Comparison of ENCODE assay signal across 21 cellular contexts in genomic region chrX:143781103-143781502, GRCh38.
DNase-seq lines count a peak whose midpoint lies in the region; ATAC-seq and TF ChIP-seq lines count a peak whose summit lies in the region.
"Had no signal": no experiment of that assay in that cellular context is flagged by ENCODE, and none has a peak within 500 bp of the region (broad histone marks: within the 10 kb centered on the region; RNA-seq: fewer than 3 reads in every experiment).

No MANE protein-coding gene starts in this region.

- H3K4me1 ChIP-seq in H9 (ENCODE audit: insufficient read depth, low read length) (no peaks in the 10 kb centered on the region), SJCRH30 (peaks cover 4% of the 10 kb centered on the region; the same call in 1 of the 2 replicates), upper lobe of right lung (no peaks in the 10 kb centered on the region)
- H3K4me1 ChIP-seq: BLaER1, gastrocnemius medialis, HAP-1 had no signal

- no peak overlapping the region for H3K27ac Mint-ChIP-seq in H9
- H3K27ac Mint-ChIP-seq: nephron; T-helper 2 cell treated with Interferon-gamma antibody and Interleukin-4, amounts not matched to agents 5 μg/mL and 100 μg/mL, for 36 hours had no signal

- H3K36me3 ChIP-seq in SJCRH30 (no peaks in the 10 kb centered on the region), upper lobe of right lung (no peaks in the 10 kb centered on the region)
- H3K36me3 ChIP-seq: BLaER1, gastrocnemius medialis, HAP-1 had no signal

- no peak overlapping the region for H2BK20ac ChIP-seq in H9 (ENCODE audit: low read depth, low read length, poor library complexity, severe bottlenecking)

- no peak overlapping the region for H3K23ac ChIP-seq in H9 (ENCODE audit: insufficient read length, low read depth, low read length)

- no peaks in the 10 kb centered on the region for H3K23me2 ChIP-seq in H9 (ENCODE audit: insufficient read length, low read depth, low read length, poor library complexity, severe bottlenecking)

- DNase-seq in H9 (peak; percentile 54), SJCRH30 (peak; percentile 36 to 53), fibroblast of villous mesenchyme (ENCODE audit: low read depth) (peak; percentile 34), upper lobe of right lung (no peak), inferior parietal cortex (ENCODE audit: extremely low spot score) (no peak), superior temporal gyrus (ENCODE audit: extremely low spot score) (no peak)
- DNase-seq: activated CD4-positive, CD25-positive, alpha-beta regulatory T cell treated with anti-CD3 and anti-CD28 coated beads, Interleukin-2, amount 50 U/mL, for 72 hours; activated effector memory CD4-positive, alpha-beta T cell treated with Interleukin-2 at 50 U/mL for 16 hours; amniotic stem cell; cerebellar nuclear complex; DMS 273 treated with DMSO at 0.1 percent for 48 hours; gastrocnemius medialis; NCI-H1694 treated with DMSO at 0.1 percent for 48 hours; NCI-H345; small intestine; stimulated activated CD4-positive, alpha-beta T cell treated with anti-CD3 and anti-CD28 coated beads, Interleukin-4, amount 100 ng/mL, for 24 hours had no signal

- H3K27me3 ChIP-seq in H9 (ENCODE audit: insufficient read depth, low read length) (no peaks in the 10 kb centered on the region), SJCRH30 (no peaks in the 10 kb centered on the region), upper lobe of right lung (no peaks in the 10 kb centered on the region)
- H3K27me3 ChIP-seq: gastrocnemius medialis had no signal

- no peak overlapping the region for H2BK120ac ChIP-seq in H9 (ENCODE audit: low read depth, low read length, poor library complexity, severe bottlenecking)

- no peaks in the 10 kb centered on the region for H3K27me3 Mint-ChIP-seq in H9 (ENCODE audit: low read depth)

- H3K56ac ChIP-seq in H9 (ENCODE audit: insufficient read length, low read depth, low read length), result no peak overlapping the region

- no peaks in the 10 kb centered on the region for H3K79me2 ChIP-seq in H9 (ENCODE audit: insufficient read depth, low read length)

- no peak overlapping the region for H2AFZ ChIP-seq in H9 (ENCODE audit: low read length)

- no peaks in the 10 kb centered on the region for H4K20me1 ChIP-seq in H9 (ENCODE audit: control insufficient read depth, insufficient read depth, insufficient read length)
- H4K20me1 ChIP-seq: BLaER1 had no signal

- H4K91ac ChIP-seq in H9 (ENCODE audit: insufficient read length, low read depth, low read length), result no peak overlapping the region

- H3K4me3 ChIP-seq in SJCRH30 (no peak overlapping the region), fibroblast of villous mesenchyme (ENCODE audit: low read depth, low read length) (no peak overlapping the region), upper lobe of right lung (no peak overlapping the region)
- H3K4me3 ChIP-seq: BLaER1, gastrocnemius medialis, HAP-1 had no signal

- H3K4ac ChIP-seq in H9 (ENCODE audit: low read depth, low read length), result no peak overlapping the region

- no peak overlapping the region for H3K18ac ChIP-seq in H9 (ENCODE audit: insufficient read length, low read depth, low read length)

- H2BK12ac ChIP-seq in H9 (ENCODE audit: insufficient read length, low read depth, low read length), result no peak overlapping the region

- H3K36me3 Mint-ChIP-seq in H9 (ENCODE audit: insufficient read depth in 1 of 3, low read depth in 3 of 3), result peaks cover 0 to 5% (median 2%) of the 10 kb centered on the region in 3 experiments; a peak in 2 of 7 replicates

- ATAC-seq in upper lobe of right lung (peak; percentile 12), GM21390 (IDR thresholded peaks at IDR 0.05; ENCODE audit: unreplicated experiment) (no peak)
- ATAC-seq: gastrocnemius medialis had no signal

- H3K27ac ChIP-seq in H9 (ENCODE audit: insufficient read length, low read depth, low read length) (no peak overlapping the region), SJCRH30 (no peak overlapping the region), upper lobe of right lung (no peak overlapping the region)
- H3K27ac ChIP-seq: BLaER1, gastrocnemius medialis had no signal

- H3K79me1 ChIP-seq in H9 (ENCODE audit: insufficient read depth, low read depth, low read length, poor library complexity, severe bottlenecking), result no peaks in the 10 kb centered on the region

- no peaks in the 10 kb centered on the region for H3K4me1 Mint-ChIP-seq in H9
- H3K4me1 Mint-ChIP-seq: nephron had no signal

- TF ChIP-seq CTCF in H9 (conservative IDR thresholded peaks at IDR 0.05) (no peak), fibroblast of villous mesenchyme (IDR thresholded peaks at IDR 0.05; ENCODE audit: insufficient read depth, low read depth, low read length) (no peak), upper lobe of right lung (IDR thresholded peaks at IDR 0.05) (no peak)

- no peak overlapping the region for H2BK5ac ChIP-seq in H9 (ENCODE audit: insufficient read length, low read length)

- H3T11ph ChIP-seq in H9 (ENCODE audit: low read length), result no peak overlapping the region

- H3K9me3 ChIP-seq in H9 (ENCODE audit: control insufficient read depth, low read depth, low read length) (peaks cover 25% of the 10 kb centered on the region), SJCRH30 (replicated peaks) (no peaks in the 10 kb centered on the region), upper lobe of right lung (no peaks in the 10 kb centered on the region)
- H3K9me3 ChIP-seq: gastrocnemius medialis, HAP-1 had no signal

- no peak overlapping the region for H4K5ac ChIP-seq in H9 (ENCODE audit: insufficient read length, low read depth, low read length)

- no peak overlapping the region for H2AK5ac ChIP-seq in H9 (ENCODE audit: insufficient read length, low read length)

- H3K9me3 Mint-ChIP-seq in H9, result peaks cover 49 to 52% of the 10 kb centered on the region in 2 experiments

- intact Hi-C loops in upper lobe of right lung (cut with DNase I), result no loop called here

- no peak overlapping the region for H3K4me3 Mint-ChIP-seq in H9
- H3K4me3 Mint-ChIP-seq: nephron; T-helper 2 cell treated with Interferon-gamma antibody and Interleukin-4, amounts not matched to agents 5 μg/mL and 100 μg/mL, for 36 hours had no signal

- no peak overlapping the region for H3K14ac ChIP-seq in H9 (ENCODE audit: insufficient read depth, low read length)

- H3K9ac ChIP-seq in H9 (ENCODE audit: extremely low read depth, insufficient read length, low read length), result no peak overlapping the region
- H3K9ac ChIP-seq: BLaER1 had no signal

- H3K4me2 ChIP-seq in H9 (ENCODE audit: insufficient read depth, insufficient read length, low read length), result no peak overlapping the region
- H3K4me2 ChIP-seq: BLaER1 had no signal

- H4K8ac ChIP-seq in H9 (replicated peaks; ENCODE audit: insufficient read length, low read depth, low read length), result no peak overlapping the region

- H2BK15ac ChIP-seq in H9 (ENCODE audit: low read depth, low read length), result no peak overlapping the region

Comparison
In these comparisons a context has a peak if more than half of its experiments do, and no peak if none do; other contexts are left out.
1. DNase-seq: peak in H9 (single experiment), SJCRH30 (2 of 2) and fibroblast of villous mesenchyme (single experiment); none in upper lobe of right lung (single experiment), inferior parietal cortex (single experiment) and superior temporal gyrus (single experiment).